In the genomic region with DNA sequence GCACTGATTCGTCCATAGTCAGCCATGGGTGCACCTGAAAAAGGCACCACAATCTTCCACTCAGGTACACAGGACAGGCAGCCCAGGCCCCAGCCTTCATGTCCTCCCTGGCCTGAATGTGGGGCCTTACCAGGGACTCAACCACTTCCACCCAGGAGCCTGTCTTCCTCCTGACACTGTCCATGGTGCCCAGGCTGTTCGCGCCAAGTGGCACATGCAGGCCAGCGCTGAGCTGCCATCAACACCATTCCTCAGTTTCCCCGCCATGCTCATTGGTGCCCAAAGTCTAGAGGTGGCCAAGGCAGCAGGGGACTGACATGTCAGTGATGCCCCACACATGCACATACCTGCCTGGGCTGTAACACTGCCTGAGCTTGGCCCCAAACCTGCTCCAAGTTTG, we compare ENCODE assay signal across 17 cellular contexts.
"Had no signal": no experiment of that assay in that cellular context is flagged by ENCODE, and none has a peak within 500 bp of the region (broad histone marks: within the 10 kb centered on the region; RNA-seq: fewer than 3 reads in every experiment).

No MANE protein-coding gene starts in this region.

- H3K27me3 ChIP-seq: colonic mucosa, foreskin keratinocyte, gastroesophageal sphincter, heart right ventricle had no signal

- H3K4me1 ChIP-seq: colonic mucosa, foreskin keratinocyte, gastroesophageal sphincter, heart right ventricle, left ventricle myocardium inferior, lower lobe of right lung had no signal

- DNase-seq: colonic mucosa; cortex of kidney; effector CD8-positive, alpha-beta T cell; effector memory CD8-positive, alpha-beta T cell; endodermal cell; erythroblast; foreskin keratinocyte; heart right ventricle; hippocampal formation; left cardiac atrium; left ventricle myocardium inferior; lower lobe of right lung; mesenchymal stem cell; naive thymus-derived CD4-positive, alpha-beta T cell had no signal

- H3K4me3 ChIP-seq: colonic mucosa, gastroesophageal sphincter, heart right ventricle, left ventricle myocardium inferior, lower lobe of right lung had no signal

- H3K36me3 ChIP-seq: colonic mucosa, gastroesophageal sphincter, heart right ventricle, left ventricle myocardium inferior, lower lobe of right lung had no signal

- H3K9me3 ChIP-seq: colonic mucosa, gastroesophageal sphincter, left ventricle myocardium inferior, lower lobe of right lung had no signal

- H3K27ac ChIP-seq: colonic mucosa, epithelial cell of prostate, foreskin keratinocyte, gastroesophageal sphincter, heart right ventricle, left ventricle myocardium inferior, lower lobe of right lung had no signal

- ATAC-seq: effector memory CD8-positive, alpha-beta T cell; esophagus mucosa; foreskin keratinocyte; gastroesophageal sphincter; left cardiac atrium; naive thymus-derived CD4-positive, alpha-beta T cell had no signal
